Comparison of ENCODE assay signal across 28 cellular contexts in genomic region chr16:86609661-86610060, GRCh38. TPM values are rescaled to one million over a fixed set of nuclear protein-coding genes. Genes with fewer than 3 reads are reported as not detected.
DNase-seq lines count a peak whose midpoint lies in the region; ATAC-seq, FAIRE-seq and TF ChIP-seq lines count a peak whose summit lies in the region.
"Had no signal": no experiment of that assay in that cellular context is flagged by ENCODE, and none has a peak within 500 bp of the region (broad histone marks: within the 10 kb centered on the region; RNA-seq: fewer than 3 reads in every experiment).

No MANE protein-coding gene starts in this region.

- H3K4me3 ChIP-seq in aorta (ENCODE audit: low read length in 2 of 2) (no peak overlapping the region), HepG2 (replicated peaks in 1 of 3; ENCODE audit: insufficient read depth in 1 of 3, low read depth in 2 of 3, low read length in 3 of 3) (no peak overlapping the region)
- H3K4me3 ChIP-seq: gastroesophageal sphincter, hepatocyte, lower lobe of right lung, spleen had no signal

- intact Hi-C loops in aorta (cut with DNase I) (loop anchor here (5.0 kb wide), 3 partner anchors 32 to 73 kb away; partner anchors contain the start of gene FOXL1 (in 1 of the 2)), HepG2 (cut with micrococcal nuclease; ENCODE audit: unreplicated experiment) (no loop called here)

- H3K36me3 ChIP-seq in aorta (ENCODE audit: control insufficient read depth in 1 of 2, insufficient read depth in 2 of 2, low read length in 1 of 2) (no peaks in the 10 kb centered on the region), HepG2 (replicated peaks in 1 of 2; ENCODE audit: control insufficient read depth in 1 of 2, insufficient read depth in 2 of 2, low read length in 2 of 2) (no peaks in the 10 kb centered on the region)
- H3K36me3 ChIP-seq: gastroesophageal sphincter, lower lobe of right lung, spleen had no signal

- H3K27me3 ChIP-seq in aorta (ENCODE audit: control insufficient read depth in 1 of 2, insufficient read depth in 2 of 2, low read length in 1 of 2) (no peaks in the 10 kb centered on the region), HepG2 (ENCODE audit: control insufficient read depth in 1 of 2, insufficient read depth in 2 of 2, low read length in 2 of 2) (peaks cover 2 to 23% of the 10 kb centered on the region in 2 experiments; a peak in 3 of 5 replicates)
- H3K27me3 ChIP-seq: hepatocyte had no signal

- no peak for FAIRE-seq in HepG2 (lab: Jason Lieb, UNC)

- ATAC-seq in aorta (ENCODE audit: low FRiP score): no peak
- ATAC-seq in HepG2: no peak
- no peak for ATAC-seq in GM18505 (IDR thresholded peaks at IDR 0.05; ENCODE audit: unreplicated experiment)
- ATAC-seq: gastroesophageal sphincter; lower lobe of right lung; stimulated activated naive CD8-positive, alpha-beta T cell treated with anti-CD3 and anti-CD28 coated beads, Interleukin-15, Interleukin-2, amounts not matched to agents 100 U/mL and 50 U/mL, for 24 hours had no signal

- H3K27me3 Mint-ChIP-seq in HFFc6 (ENCODE audit: insufficient read depth) (no peaks in the 10 kb centered on the region; the same call in 1 of the 2 replicates), chondrocyte (ENCODE audit: low read depth) (no peaks in the 10 kb centered on the region), nephron (ENCODE audit: low read depth) (peaks cover 14% of the 10 kb centered on the region)

- no peak for TF ChIP-seq RAD21 in HepG2 (CRISPR knock-in tag; IDR thresholded peaks at IDR 0.05)

- H4K20me1 ChIP-seq in HepG2 (ENCODE audit: insufficient read depth, low read length): no peaks in the 10 kb centered on the region

- peaks cover 62% of the 10 kb centered on the region for H3K4me1 Mint-ChIP-seq in HFFc6 (ENCODE audit: low read depth)
- H3K4me1 Mint-ChIP-seq in chondrocyte (ENCODE audit: low read depth): peaks cover 57% of the 10 kb centered on the region
- peaks cover 29% of the 10 kb centered on the region for H3K4me1 Mint-ChIP-seq in nephron

- whole genome bisulfite sequencing in aorta, 2 donors: 71 to 72% methylated on average over 10 of the region's 10 CpGs
- WGBS in HepG2 (ENCODE audit: low lambda C conversion rate): 34% methylated on average over 10 of the region's 10 CpGs

- CTCF ChIA-PET in HepG2 (lab: Yijun Ruan, JAX; ENCODE audit: low intra/inter-chr PET ratio, low total read pairs): no interaction called here

- TF ChIP-seq EP300 in HepG2 (IDR thresholded peaks at IDR 0.05; ENCODE audit: low read depth in 2 of 2, low read length in 2 of 2) (no peak), HepG2 (CRISPR knock-in tag; IDR thresholded peaks at IDR 0.05; ENCODE audit: borderline replicate concordance) (no peak)

- no peaks in the 10 kb centered on the region for H3K79me2 ChIP-seq in HepG2 (ENCODE audit: insufficient read depth, low read length)
- H3K79me2 ChIP-seq: hepatocyte, parathyroid adenoma had no signal

- in situ Hi-C loops in HepG2 (cut with HindIII; ENCODE audit: extremely low pct_ligation_motif_present, low pct_unique_long_range_greater_than_20kb): no loop called here

- no peak overlapping the region for H3K9ac ChIP-seq in HepG2 (ENCODE audit: insufficient read depth, low read depth, low read length)
- H3K9ac ChIP-seq: parathyroid adenoma had no signal

- H3K36me3 Mint-ChIP-seq in HFFc6 (ENCODE audit: low read depth) (peaks cover 5% of the 10 kb centered on the region; the same call in 1 of the 2 replicates), chondrocyte (ENCODE audit: low read depth) (peaks cover 5% of the 10 kb centered on the region), nephron (ENCODE audit: low read depth) (no peaks in the 10 kb centered on the region)
- H3K36me3 Mint-ChIP-seq: activated naive CD8-positive, alpha-beta T cell treated with anti-CD3 and anti-CD28 coated beads for 36 hours had no signal

- peaks cover 3 to 4% of the 10 kb centered on the region in 2 donors for H3K4me1 ChIP-seq in aorta (ENCODE audit: control insufficient read depth in 1 of 2, insufficient read depth in 2 of 2, low read length in 2 of 2)
- H3K4me1 ChIP-seq in HepG2 (ENCODE audit: insufficient read depth, low read length): peaks cover 13% of the 10 kb centered on the region
- H3K4me1 ChIP-seq: gastroesophageal sphincter, lower lobe of right lung had no signal

- BruUV-seq in HepG2 (replicated peaks; lab: Mats Ljungman, UMichigan): no TSS peak

- POLR2A ChIA-PET in HepG2 (lab: Yijun Ruan, JAX): no interaction called here

- no peak for DNase-seq in HFFc6
- no peak for DNase-seq in chondrocyte (ENCODE audit: low spot score)
- no peak for DNase-seq in aorta
- DNase-seq in HepG2 (ENCODE audit: low spot score): no peak
- no peak for DNase-seq in ureter (ENCODE audit: low spot score)
- DNase-seq: activated CD4-positive, alpha-beta T cell treated with anti-CD3 and anti-CD28 coated beads for 48 hours; activated CD8-positive, alpha-beta memory T cell treated with anti-CD3 and anti-CD28 coated beads for 24 hours; activated effector memory CD4-positive, alpha-beta T cell treated with Interleukin-2 at 50 U/mL for 16 hours; activated naive CD8-positive, alpha-beta T cell treated with anti-CD3 and anti-CD28 coated beads for 36 hours; Caco-2; DMS79; GDM1; Kasumi-1; lower lobe of right lung; MV-4-11; NCI-H146; SHP77 treated with DMSO at 0.1 percent for 48 hours; spleen; stimulated activated CD4-positive, alpha-beta T cell treated with anti-CD3 and anti-CD28 coated beads, Interleukin-2, amount 100 ng/mL, for 24 hours; stimulated activated naive CD8-positive, alpha-beta T cell treated with anti-CD3 and anti-CD28 coated beads, Interleukin-15, Interleukin-2, amounts not matched to agents 100 U/mL and 50 U/mL, for 24 hours had no signal

- peak overlapping the region; percentile 57 to 84 for H3K27ac ChIP-seq in aorta (ENCODE audit: low read depth in 1 of 2, low read length in 2 of 2)
- no peak overlapping the region for H3K27ac ChIP-seq in HepG2 (ENCODE audit: extremely low read length, insufficient read depth, low read length)
- H3K27ac ChIP-seq: C4-2B, gastroesophageal sphincter, hepatocyte, lower lobe of right lung, parathyroid adenoma, spleen had no signal

- H3K27ac Mint-ChIP-seq in HFFc6 (peak overlapping the region; percentile 97), chondrocyte (ENCODE audit: unreplicated experiment) (peak overlapping the region; percentile 99), nephron (peak overlapping the region in 2 of 3 experiments; percentile 11 to 61)
- H3K27ac Mint-ChIP-seq: activated naive CD8-positive, alpha-beta T cell treated with anti-CD3 and anti-CD28 coated beads for 36 hours had no signal

- TF ChIP-seq POLR2A in HepG2 (IDR thresholded peaks at IDR 0.05; ENCODE audit: insufficient read depth in 1 of 2, low read depth in 2 of 2, low read length in 2 of 2) (no peak), GM18505 (IDR thresholded peaks at IDR 0.05; ENCODE audit: borderline replicate concordance, extremely low read depth, insufficient read depth, insufficient read length) (no peak)

- H3K9me3 Mint-ChIP-seq in HFFc6: peaks cover 8% of the 10 kb centered on the region; the same call in 1 of the 2 replicates
- H3K9me3 Mint-ChIP-seq in chondrocyte (ENCODE audit: low read depth): no peaks in the 10 kb centered on the region
- H3K9me3 Mint-ChIP-seq in nephron: no peaks in the 10 kb centered on the region
- H3K9me3 Mint-ChIP-seq: activated naive CD8-positive, alpha-beta T cell treated with anti-CD3 and anti-CD28 coated beads for 36 hours; central memory CD8-positive, alpha-beta T cell had no signal

- no peak overlapping the region for H2AFZ ChIP-seq in HepG2 (ENCODE audit: low read length)
- H2AFZ ChIP-seq: hepatocyte, parathyroid adenoma had no signal

- no peak overlapping the region for H3K4me2 ChIP-seq in HepG2 (ENCODE audit: low read depth, low read length)
- H3K4me2 ChIP-seq: hepatocyte had no signal

- peak overlapping the region; percentile 76 for H3K4me3 Mint-ChIP-seq in HFFc6
- H3K4me3 Mint-ChIP-seq in chondrocyte (ENCODE audit: unreplicated experiment): peak overlapping the region; percentile 53
- no peak overlapping the region for H3K4me3 Mint-ChIP-seq in nephron
- H3K4me3 Mint-ChIP-seq: activated naive CD8-positive, alpha-beta T cell treated with anti-CD3 and anti-CD28 coated beads for 36 hours; central memory CD8-positive, alpha-beta T cell had no signal

- no peak for TF ChIP-seq CTCF in HFFc6 (IDR thresholded peaks at IDR 0.05)
- TF ChIP-seq CTCF in chondrocyte (IDR thresholded peaks at IDR 0.05): no peak
- TF ChIP-seq CTCF in nephron (IDR thresholded peaks at IDR 0.05; ENCODE audit: unreplicated experiment in 3 of 3): no peak
- no peak for TF ChIP-seq CTCF in HepG2 (CRISPR knock-in tag; IDR thresholded peaks at IDR 0.05)

- H3K9me3 ChIP-seq in aorta (ENCODE audit: control insufficient read depth, low read length): no peaks in the 10 kb centered on the region
- no peaks in the 10 kb centered on the region for H3K9me3 ChIP-seq in HepG2 (ENCODE audit: low read length)
- H3K9me3 ChIP-seq: Caco-2, gastroesophageal sphincter, lower lobe of right lung, spleen had no signal

RNA-seq across cellular contexts. Expression of gene FOXL1, which starts 31.3 kb away (rescaled TPM):
- total RNA-seq in HFFc6 (2021; fragmentation: NEBNext Ultra II Directional; extraction: Animal tissue kit (Norgen Biotek cat#: 25700)): 10 to 100 TPM; 20.2 to 25.3 (median 21.6) TPM
- total RNA-seq in chondrocyte (7.7 to 10.1 TPM (median 8.1 TPM) in 3 replicates), aorta (10 to 100 TPM; 23.8 to 34.4 TPM), HepG2 (2016; rRNA removed; fragmentation: Illumina TruSeq; extraction: Trizol) (not detected in 2 replicates), ureter (10.9 TPM)
- polyA plus RNA-seq in aorta (10 to 100 TPM in 1 of 2 donors, 1 to 10 TPM in 1; 4.3 to 11.9 TPM), HepG2 (2011; rRNA removed) (not detected in 2 replicates)
- not detected in 2 replicates for total RNA-seq in HepG2 (2016; cell fraction: cytosol; rRNA removed; fragmentation: Illumina TruSeq; extraction: Trizol; ENCODE audit: low read depth)
- not detected in 2 replicates for total RNA-seq in HepG2 (2016; cell fraction: insoluble cytoplasmic fraction; rRNA removed; fragmentation: Illumina TruSeq; extraction: Trizol)
- total RNA-seq in HepG2 (2016; cell fraction: membrane; rRNA removed; fragmentation: Illumina TruSeq; extraction: Trizol): not detected in 2 replicates
- total RNA-seq in HepG2 (2016; cell fraction: nucleus; rRNA removed; fragmentation: Illumina TruSeq; extraction: Trizol): not detected in 2 replicates
- polyA plus RNA-seq in HepG2 (2011; cell fraction: cytosol; rRNA removed): 0.01 TPM in 1 of 2 replicates, not detected in the other
- not detected in 2 replicates for polyA plus RNA-seq in HepG2 (2011; cell fraction: nucleus; rRNA removed)
- not detected in 2 replicates for polyA plus RNA-seq in HepG2 (2012)
- not detected in 2 replicates for polyA plus RNA-seq in HepG2 (2016; cell fraction: cytosol; fragmentation: Illumina TruSeq; extraction: Trizol; ENCODE audit: low read depth)
- not detected in 2 replicates for polyA plus RNA-seq in HepG2 (2016; cell fraction: insoluble cytoplasmic fraction; fragmentation: Illumina TruSeq; extraction: Trizol; ENCODE audit: low read depth)
- not detected in 2 replicates for polyA plus RNA-seq in HepG2 (2016; cell fraction: membrane; fragmentation: Illumina TruSeq; extraction: Trizol; ENCODE audit: low read depth)
- polyA plus RNA-seq in HepG2 (2016; cell fraction: nucleus; fragmentation: Illumina TruSeq; extraction: Trizol; ENCODE audit: insufficient read depth, low read depth): not detected in 2 replicates
- polyA minus RNA-seq in HepG2 (2011; rRNA and poly(A)+ RNA removed; ENCODE audit: low replicate concordance): 1.1 TPM in 1 of 2 replicates, not detected in the other
- not detected in 2 replicates for polyA minus RNA-seq in HepG2 (2011; cell fraction: cytosol; rRNA and poly(A)+ RNA removed)
- not detected in 2 replicates for polyA minus RNA-seq in HepG2 (2011; cell fraction: nucleus; rRNA and poly(A)+ RNA removed)
- total RNA-seq: activated naive CD8-positive, alpha-beta T cell treated with anti-CD3 and anti-CD28 coated beads for 36 hours; spleen had no signal

RNA-seq across cellular contexts. Expression of gene FOXC2, which starts 43.0 kb away (rescaled TPM):
- 1 to 10 TPM; 6.3 to 8.4 (median 7.9) TPM for total RNA-seq in HFFc6 (2021; fragmentation: NEBNext Ultra II Directional; extraction: Animal tissue kit (Norgen Biotek cat#: 25700))
- total RNA-seq in chondrocyte (70.4 to 84.2 TPM (median 77.8 TPM) in 3 replicates), aorta (10 to 100 TPM; 29.0 to 45.4 TPM), HepG2 (2016; rRNA removed; fragmentation: Illumina TruSeq; extraction: Trizol) (not detected in 2 replicates), ureter (7.3 TPM)
- polyA plus RNA-seq in aorta (10 to 100 TPM in 1 of 2 donors, 1 to 10 TPM in 1; 8.6 to 22.8 TPM), HepG2 (2011; rRNA removed) (0.05 TPM in 1 of 2 replicates, not detected in the other)
- not detected in 2 replicates for total RNA-seq in HepG2 (2016; cell fraction: cytosol; rRNA removed; fragmentation: Illumina TruSeq; extraction: Trizol; ENCODE audit: low read depth)
- total RNA-seq in HepG2 (2016; cell fraction: insoluble cytoplasmic fraction; rRNA removed; fragmentation: Illumina TruSeq; extraction: Trizol): not detected in 2 replicates
- not detected in 2 replicates for total RNA-seq in HepG2 (2016; cell fraction: membrane; rRNA removed; fragmentation: Illumina TruSeq; extraction: Trizol)
- total RNA-seq in HepG2 (2016; cell fraction: nucleus; rRNA removed; fragmentation: Illumina TruSeq; extraction: Trizol): not detected in 2 replicates
- not detected in 2 replicates for polyA plus RNA-seq in HepG2 (2011; cell fraction: cytosol; rRNA removed)
- 0.26 and 0.31 TPM in 2 replicates for polyA plus RNA-seq in HepG2 (2011; cell fraction: nucleus; rRNA removed)
- 0.08 TPM in 1 of 2 replicates, not detected in the other for polyA plus RNA-seq in HepG2 (2012)
- polyA plus RNA-seq in HepG2 (2016; cell fraction: cytosol; fragmentation: Illumina TruSeq; extraction: Trizol; ENCODE audit: low read depth): not detected in 2 replicates
- not detected in 2 replicates for polyA plus RNA-seq in HepG2 (2016; cell fraction: insoluble cytoplasmic fraction; fragmentation: Illumina TruSeq; extraction: Trizol; ENCODE audit: low read depth)
- polyA plus RNA-seq in HepG2 (2016; cell fraction: membrane; fragmentation: Illumina TruSeq; extraction: Trizol; ENCODE audit: low read depth): not detected in 2 replicates
- polyA plus RNA-seq in HepG2 (2016; cell fraction: nucleus; fragmentation: Illumina TruSeq; extraction: Trizol; ENCODE audit: insufficient read depth, low read depth): not detected in 2 replicates
- 0.82 TPM in 1 of 2 replicates, not detected in the other for polyA minus RNA-seq in HepG2 (2011; rRNA and poly(A)+ RNA removed; ENCODE audit: low replicate concordance)
- polyA minus RNA-seq in HepG2 (2011; cell fraction: cytosol; rRNA and poly(A)+ RNA removed): not detected in 2 replicates
- polyA minus RNA-seq in HepG2 (2011; cell fraction: nucleus; rRNA and poly(A)+ RNA removed): 0.13 TPM in 1 of 2 replicates, not detected in the other
- total RNA-seq: activated naive CD8-positive, alpha-beta T cell treated with anti-CD3 and anti-CD28 coated beads for 36 hours; Caco-2; hepatocyte; spleen had no signal
- polyA plus RNA-seq: neural cell had no signal

RNA-seq across cellular contexts. Expression of gene MTHFSD, which starts 54.6 kb away (rescaled TPM):
- total RNA-seq in HFFc6 (2021; fragmentation: NEBNext Ultra II Directional; extraction: Animal tissue kit (Norgen Biotek cat#: 25700)): 10 to 100 TPM; 16.8 to 18.6 (median 17.0) TPM
- total RNA-seq in chondrocyte (8.1 to 13.2 TPM (median 8.5 TPM) in 3 replicates), aorta (10 to 100 TPM; 14.0 to 23.1 TPM), HepG2 (2016; rRNA removed; fragmentation: Illumina TruSeq; extraction: Trizol) (8.9 and 16.3 TPM in 2 replicates), ureter (28.7 TPM)
- polyA plus RNA-seq in aorta (10 to 100 TPM in 1 of 2 donors, 1 to 10 TPM in 1; 2.3 to 13.2 TPM), HepG2 (2011; rRNA removed) (14.2 and 15.8 TPM in 2 replicates)
- total RNA-seq in HepG2 (2016; cell fraction: cytosol; rRNA removed; fragmentation: Illumina TruSeq; extraction: Trizol; ENCODE audit: low read depth): 3.0 and 3.2 TPM in 2 replicates
- 9.5 and 14.5 TPM in 2 replicates for total RNA-seq in HepG2 (2016; cell fraction: insoluble cytoplasmic fraction; rRNA removed; fragmentation: Illumina TruSeq; extraction: Trizol)
- total RNA-seq in HepG2 (2016; cell fraction: membrane; rRNA removed; fragmentation: Illumina TruSeq; extraction: Trizol): 6.0 and 6.1 TPM in 2 replicates
- 21.7 and 25.7 TPM in 2 replicates for total RNA-seq in HepG2 (2016; cell fraction: nucleus; rRNA removed; fragmentation: Illumina TruSeq; extraction: Trizol)
- 5.8 and 6.4 TPM in 2 replicates for polyA plus RNA-seq in HepG2 (2011; cell fraction: cytosol; rRNA removed)
- 85.9 and 86.6 TPM in 2 replicates for polyA plus RNA-seq in HepG2 (2011; cell fraction: nucleus; rRNA removed)
- polyA plus RNA-seq in HepG2 (2012): 8.3 and 11.3 TPM in 2 replicates
- 1.9 and 2.3 TPM in 2 replicates for polyA plus RNA-seq in HepG2 (2016; cell fraction: cytosol; fragmentation: Illumina TruSeq; extraction: Trizol; ENCODE audit: low read depth)
- 9.8 and 13.1 TPM in 2 replicates for polyA plus RNA-seq in HepG2 (2016; cell fraction: insoluble cytoplasmic fraction; fragmentation: Illumina TruSeq; extraction: Trizol; ENCODE audit: low read depth)
- 4.8 and 5.1 TPM in 2 replicates for polyA plus RNA-seq in HepG2 (2016; cell fraction: membrane; fragmentation: Illumina TruSeq; extraction: Trizol; ENCODE audit: low read depth)
- polyA plus RNA-seq in HepG2 (2016; cell fraction: nucleus; fragmentation: Illumina TruSeq; extraction: Trizol; ENCODE audit: insufficient read depth, low read depth): 28.2 and 29.9 TPM in 2 replicates
- polyA minus RNA-seq in HepG2 (2011; rRNA and poly(A)+ RNA removed; ENCODE audit: low replicate concordance): 27.7 and 27.8 TPM in 2 replicates
- 5.9 and 9.4 TPM in 2 replicates for polyA minus RNA-seq in HepG2 (2011; cell fraction: cytosol; rRNA and poly(A)+ RNA removed)
- 76.5 and 82.9 TPM in 2 replicates for polyA minus RNA-seq in HepG2 (2011; cell fraction: nucleus; rRNA and poly(A)+ RNA removed)

Comparison
In these comparisons a context has a peak if more than half of its experiments do, and no peak if none do; other contexts are left out.
1. H3K27ac Mint-ChIP-seq: peak in every context shown above with its lines; median percentile 99 in chondrocyte; 97 in HFFc6; 36 in nephron.
2. H3K4me3 Mint-ChIP-seq: peak in HFFc6 (single experiment) and chondrocyte (single experiment); none in nephron (0 of 3).